In the genomic region with DNA sequence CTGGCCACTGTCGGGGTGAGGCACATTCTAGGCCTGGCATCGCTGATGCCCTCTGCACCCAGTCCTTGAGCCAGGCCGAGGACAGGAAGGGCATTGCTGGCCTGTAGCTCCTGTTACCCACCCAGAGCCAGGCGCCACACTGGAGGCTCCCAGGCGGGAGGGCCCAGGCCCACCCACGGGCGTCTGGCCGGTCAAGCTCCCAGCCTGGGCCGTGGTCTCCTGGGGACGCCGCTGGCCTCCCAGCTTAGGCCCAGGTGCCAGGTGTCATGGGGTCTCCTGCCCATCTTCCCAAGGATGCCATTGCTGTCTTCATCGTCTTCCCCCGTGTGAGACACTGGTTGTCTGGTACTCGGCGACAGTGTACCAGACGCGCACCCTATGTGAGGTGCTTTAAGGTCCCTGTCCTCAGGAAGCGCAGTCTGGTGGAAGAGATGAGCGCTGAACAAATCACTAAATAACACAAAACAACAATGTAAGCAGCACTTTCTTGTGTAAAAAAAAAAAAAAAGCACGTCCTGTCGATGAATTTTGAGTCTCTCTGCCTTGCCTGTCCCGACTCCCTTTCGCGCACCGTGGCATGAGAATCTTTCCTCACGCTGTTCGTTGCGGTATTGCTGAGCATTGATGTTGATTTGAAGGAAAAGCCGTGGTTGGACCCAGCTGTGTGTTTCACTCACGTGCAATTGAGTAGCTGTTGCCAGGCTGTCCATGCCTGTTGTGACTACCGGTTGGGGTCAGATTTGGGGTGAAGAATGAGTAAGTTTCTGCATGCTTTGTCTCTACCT, we compare ENCODE assay signal across 2 cellular contexts.
TF ChIP-seq lines count a peak whose summit lies in the region.

No MANE protein-coding gene starts in this region.

TF ChIP-seq in GM12891, 5 proteins besides CTCF, POLR2A, EP300 and RAD21:
- TF ChIP-seq POU2F2 (IDR thresholded peaks at IDR 0.05; ENCODE audit: low read depth, low read length) (no peak), POLR2AphosphoS5 (IDR thresholded peaks at IDR 0.05; ENCODE audit: low read depth, low read length) (peak; percentile 35)

TF ChIP-seq in HepG2, 621 proteins besides CTCF, POLR2A, EP300 and RAD21:
- TF ChIP-seq AGO1 (IDR thresholded peaks at IDR 0.05; ENCODE audit: low read depth, low read length, poor library complexity, severe bottlenecking): peak; percentile 4
- TF ChIP-seq RBM22 (optimal IDR thresholded peaks at IDR 0.05; ENCODE audit: low read length): peak; percentile 67
- peak; percentile 94 for TF ChIP-seq AGO2 (optimal IDR thresholded peaks at IDR 0.05; ENCODE audit: low read depth, low read length)
- 0 out of 2 replicates have a peak, but pooled peaks have one; percentile 55 for TF ChIP-seq KDM2A (CRISPR knock-in tag; IDR thresholded peaks at IDR 0.05; ENCODE audit: borderline replicate concordance, low read depth)
- TF ChIP-seq MZF1 (CRISPR knock-in tag; IDR thresholded peaks at IDR 0.05; ENCODE audit: borderline replicate concordance): no peak
- TF ChIP-seq ZSCAN30 (CRISPR knock-in tag; IDR thresholded peaks at IDR 0.05): no peak
